Comparison of ENCODE assay signal across 8 cellular contexts in the genomic region with DNA sequence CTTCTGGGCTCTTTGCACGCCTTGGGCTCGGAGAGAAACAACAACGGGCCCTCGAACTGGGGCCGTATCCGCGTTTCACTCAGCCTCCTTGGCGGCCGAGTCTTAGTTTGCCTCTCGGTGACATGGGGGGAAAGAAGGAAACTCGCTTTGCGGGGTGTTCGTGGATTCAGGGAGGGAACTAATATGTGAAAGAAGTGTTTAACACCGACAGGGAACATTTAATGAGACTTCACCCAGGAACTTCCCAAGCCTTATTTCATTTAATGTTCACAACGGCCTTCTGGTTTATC. TPM values are rescaled to one million over a fixed set of nuclear protein-coding genes. Genes with fewer than 3 reads are reported as not detected.
DNase-seq lines count a peak whose midpoint lies in the region; ATAC-seq and TF ChIP-seq lines count a peak whose summit lies in the region.

No MANE protein-coding gene starts in this region.

- no peaks in the 10 kb centered on the region for H3K9me3 Mint-ChIP-seq in HFFc6
- no peaks in the 10 kb centered on the region for H3K9me3 Mint-ChIP-seq in activated CD8-positive, alpha-beta T cell treated with anti-CD3 and anti-CD28 coated beads, Interleukin-2, amount 10 ng/mL, durations not matched to agents 7 days and 5 days (ENCODE audit: insufficient read depth)

- no peaks in the 10 kb centered on the region for H3K9me3 ChIP-seq in smooth muscle cell (replicated peaks; ENCODE audit: low read depth)

- H3K4me3 Mint-ChIP-seq in HFFc6 = peak overlapping the region; percentile 99
- peak overlapping the region; percentile 96 for H3K4me3 Mint-ChIP-seq in activated CD8-positive, alpha-beta T cell treated with anti-CD3 and anti-CD28 coated beads, Interleukin-2, amount 10 ng/mL, durations not matched to agents 7 days and 5 days

- H3K36me3 Mint-ChIP-seq in HFFc6 (ENCODE audit: low read depth) = peaks cover 5% of the 10 kb centered on the region
- H3K36me3 Mint-ChIP-seq in activated CD8-positive, alpha-beta T cell treated with anti-CD3 and anti-CD28 coated beads, Interleukin-2, amount 10 ng/mL, durations not matched to agents 7 days and 5 days (ENCODE audit: low read depth) = peaks cover 51% of the 10 kb centered on the region

- peak overlapping the region; percentile 95 for H3K27ac ChIP-seq in smooth muscle cell (ENCODE audit: low read depth)

- peaks cover 6% of the 10 kb centered on the region for H3F3A ChIP-seq in smooth muscle cell (ENCODE audit: low read depth)

- H3K79me2 ChIP-seq in smooth muscle cell (ENCODE audit: low read depth) = peaks cover 50% of the 10 kb centered on the region

- POLR2A ChIA-PET in activated CD8-positive, alpha-beta T cell treated with anti-CD3 and anti-CD28 coated beads, Interleukin-2, amount 10 ng/mL, durations not matched to agents 7 days and 5 days (lab: Charles Lee) = interaction anchor here (0.5 to 2.3 kb wide), 9 partner anchors 10 to 1960 kb away, joined by 3 to 11 read pairs (median 4); a partner anchor contains a TSS

- CTCF ChIA-PET in activated CD8-positive, alpha-beta T cell treated with anti-CD3 and anti-CD28 coated beads, Interleukin-2, amount 10 ng/mL, durations not matched to agents 7 days and 5 days (lab: Charles Lee) = interaction anchor here (1.2 to 2.7 kb wide), 3 partner anchors 24 to 131 kb away, joined by 3 to 10 read pairs (median 4); no protein-coding TSS in a partner anchor

- H4K20me1 ChIP-seq in smooth muscle cell (ENCODE audit: low read depth) = peaks cover 57% of the 10 kb centered on the region

- H3K4me1 Mint-ChIP-seq in HFFc6 (ENCODE audit: low read depth) = peaks cover 66% of the 10 kb centered on the region
- peaks cover 63% of the 10 kb centered on the region for H3K4me1 Mint-ChIP-seq in activated CD8-positive, alpha-beta T cell treated with anti-CD3 and anti-CD28 coated beads, Interleukin-2, amount 10 ng/mL, durations not matched to agents 7 days and 5 days (ENCODE audit: low read depth)

- no peaks in the 10 kb centered on the region; the same call in 1 of the 2 replicates for H3K27me3 Mint-ChIP-seq in HFFc6 (ENCODE audit: insufficient read depth)
- H3K27me3 Mint-ChIP-seq in activated CD8-positive, alpha-beta T cell treated with anti-CD3 and anti-CD28 coated beads, Interleukin-2, amount 10 ng/mL, durations not matched to agents 7 days and 5 days (ENCODE audit: low read depth) = no peaks in the 10 kb centered on the region

- peaks cover 17% of the 10 kb centered on the region for H3K4me1 ChIP-seq in smooth muscle cell (ENCODE audit: low read depth)

- H3K4me3 ChIP-seq in iPS-11a (ENCODE audit: low read depth, low read length) = peak overlapping the region; percentile 84
- peak overlapping the region; percentile 96 for H3K4me3 ChIP-seq in smooth muscle cell

- DNase-seq in HFFc6 (no peak), smooth muscle cell (lab: John Stamatoyannopoulos, UW; ENCODE audit: unreplicated experiment) (no peak), NCI-H1694 treated with DMSO at 0.1 percent for 48 hours (lab: John Stamatoyannopoulos, UW) (no peak), NCI-H446 (lab: John Stamatoyannopoulos, UW) (no peak), activated gamma-delta T cell treated with Interleukin-2 at 50 U/mL for 16 hours (no peak), mesenteric fat pad (ENCODE audit: low spot score) (no peak)
- no peak for DNase-seq in activated CD8-positive, alpha-beta T cell treated with anti-CD3 and anti-CD28 coated beads, Interleukin-2, amount 10 ng/mL, durations not matched to agents 7 days and 5 days

- no peak overlapping the region for H2AFZ ChIP-seq in smooth muscle cell (ENCODE audit: low read depth)

- no peaks in the 10 kb centered on the region for H3K36me3 ChIP-seq in smooth muscle cell (ENCODE audit: low read depth)

- no peak for TF ChIP-seq CTCF in HFFc6 (IDR thresholded peaks at IDR 0.05)
- no peak for TF ChIP-seq CTCF in smooth muscle cell (IDR thresholded peaks at IDR 0.05; ENCODE audit: borderline replicate concordance, insufficient read depth, poor library complexity, severe bottlenecking)

- peak overlapping the region; percentile 93 for H3K27ac Mint-ChIP-seq in HFFc6
- H3K27ac Mint-ChIP-seq in activated CD8-positive, alpha-beta T cell treated with anti-CD3 and anti-CD28 coated beads, Interleukin-2, amount 10 ng/mL, durations not matched to agents 7 days and 5 days = peak overlapping the region; percentile 97

- H3K27me3 ChIP-seq in smooth muscle cell (ENCODE audit: low read depth) = no peaks in the 10 kb centered on the region

- peak overlapping the region; percentile 91 for H3K4me2 ChIP-seq in smooth muscle cell

- no peak for ATAC-seq in activated CD8-positive, alpha-beta T cell treated with anti-CD3 and anti-CD28 coated beads, Interleukin-2, amount 10 ng/mL, durations not matched to agents 7 days and 5 days

- H3K9ac ChIP-seq in smooth muscle cell (ENCODE audit: low read depth) = peak overlapping the region; percentile 94

- 1% methylated on average over 15 of the region's 15 CpGs for WGBS in smooth muscle cell (ENCODE audit: low lambda C conversion rate)

RNA-seq across cellular contexts. Expression of a gene that starts 0.9 kb away (rescaled TPM):
- 100 to 1,000 TPM; 108 to 124 (median 118) TPM for total RNA-seq in HFFc6 (2021; fragmentation: NEBNext Ultra II Directional; extraction: Animal tissue kit (Norgen Biotek cat#: 25700))
- 100 to 1,000 TPM; 232 to 233 TPM for total RNA-seq in activated CD8-positive, alpha-beta T cell treated with anti-CD3 and anti-CD28 coated beads, Interleukin-2, amount 10 ng/mL, durations not matched to agents 7 days and 5 days
- total RNA-seq in smooth muscle cell = 95.8 and 99.7 TPM in 2 replicates
- 193 and 218 TPM in 2 replicates for polyA plus RNA-seq in smooth muscle cell
- 92.4 TPM for total RNA-seq in mesenteric fat pad
